Comparison of ENCODE assay signal across 8 cellular contexts in genomic region chr22:42439821-42440674, GRCh38. TPM values are rescaled to one million over a fixed set of nuclear protein-coding genes. Genes with fewer than 3 reads are reported as not detected.
A peak's percentile ranks its signal among the peaks of the same experiment; 100 is the strongest.
DNase-seq lines count a peak whose midpoint lies in the region; ATAC-seq and TF ChIP-seq lines count a peak whose summit lies in the region.

No MANE protein-coding gene starts in this region.

- no peaks in the 10 kb centered on the region for H3K9me2 ChIP-seq in MM.1S (replicated peaks; ENCODE audit: insufficient read depth, low read length)

- ATAC-seq in omental fat pad (ENCODE audit: low FRiP score), result no peak

- no peaks in the 10 kb centered on the region for H3K9me3 ChIP-seq in MM.1S (replicated peaks; ENCODE audit: insufficient read depth, low read length)

- no peak for TF ChIP-seq CTCF in MM.1S (IDR thresholded peaks at IDR 0.05; ENCODE audit: low read length)
- no peak for TF ChIP-seq CTCF in brain (conservative IDR thresholded peaks at IDR 0.05)
- TF ChIP-seq CTCF in omental fat pad (IDR thresholded peaks at IDR 0.05), result no peak

- H3K79me2 ChIP-seq in MM.1S (ENCODE audit: low read length), result no peaks in the 10 kb centered on the region

- H3K27ac ChIP-seq in MM.1S (ENCODE audit: low read length), result no peak overlapping the region

- peaks cover 12% of the 10 kb centered on the region for H3K27me3 ChIP-seq in MM.1S (replicated peaks; ENCODE audit: insufficient read depth, low read length)

- H4K20me1 ChIP-seq in MM.1S (ENCODE audit: insufficient read depth, low read length), result no peaks in the 10 kb centered on the region

- H3F3A ChIP-seq in MM.1S (ENCODE audit: insufficient read depth, low read length), result peaks cover 9% of the 10 kb centered on the region; the same call in 1 of the 2 replicates

- H3K9ac ChIP-seq in MM.1S (ENCODE audit: low read length), result no peak overlapping the region

- DNase-seq in ELR (ENCODE audit: low read depth) (peak; percentile 33), MM.1S (no peak), omental fat pad (ENCODE audit: low spot score) (peak; percentile 52), DMS153 (lab: John Stamatoyannopoulos, UW) (no peak), SHP77 (lab: John Stamatoyannopoulos, UW) (no peak), erythroblast (lab: John Stamatoyannopoulos, UW) (no peak), ureter (ENCODE audit: low spot score) (no peak)

- peaks cover 15% of the 10 kb centered on the region for H3K4me1 ChIP-seq in MM.1S (ENCODE audit: low read length)

- H3K4me2 ChIP-seq in MM.1S (ENCODE audit: low read depth, low read length), result peak overlapping the region; percentile 37; the same call in 1 of the 2 replicates

- no peaks in the 10 kb centered on the region for H3K9me3 Mint-ChIP-seq in brain

- H3K4me1 Mint-ChIP-seq in brain, result peaks cover 62% of the 10 kb centered on the region

- TF ChIP-seq POLR2A in erythroblast (IDR thresholded peaks at IDR 0.05; ENCODE audit: low read length), result no peak

- H2AFZ ChIP-seq in MM.1S (ENCODE audit: low read length), result peak overlapping the region; percentile 7

- no peak overlapping the region for H3K4me3 ChIP-seq in MM.1S (ENCODE audit: low read length)

- H3K27ac Mint-ChIP-seq in brain, result peak overlapping the region in 3 of 5 experiments; percentile 13 to 58 (median 58)

- H3K36me3 Mint-ChIP-seq in brain, result no peaks in the 10 kb centered on the region

- H3K4me3 Mint-ChIP-seq in brain, result peak overlapping the region in 1 of 5 experiments; percentile 18

- no peaks in the 10 kb centered on the region for H3K36me3 ChIP-seq in MM.1S (replicated peaks; ENCODE audit: insufficient read depth, low read length)

- H3K27me3 Mint-ChIP-seq in brain, result peaks cover 9% of the 10 kb centered on the region

RNA-seq across cellular contexts. Expression of gene NFAM1, which starts 7.8 kb away (rescaled TPM):
- polyA plus RNA-seq in brain (ENCODE audit: insufficient read depth, low read depth, low replicate concordance), result 1.4 TPM
- total RNA-seq in omental fat pad, result 10 to 100 TPM in 1 of 4 donors, 1 to 10 TPM in 3; 4.9 to 14.0 (median 6.3) TPM
- 1.3 TPM for total RNA-seq in ureter

Comparison
In these comparisons a context has a peak if more than half of its experiments do, and no peak if none do; other contexts are left out.
1. DNase-seq: peak in ELR (single experiment) and omental fat pad (single experiment); none in MM.1S (single experiment), DMS153 (single experiment), SHP77 (0 of 2), erythroblast (0 of 2) and ureter (single experiment).